18 cellular contexts compared by ENCODE assay signal in genomic region chr4:151665022-151665421, GRCh38.
"Had no signal": no experiment of that assay in that cellular context is flagged by ENCODE, and none has a peak within 500 bp of the region (broad histone marks: within the 10 kb centered on the region; RNA-seq: fewer than 3 reads in every experiment).

No MANE protein-coding gene starts in this region.

- H3K9me3 Mint-ChIP-seq: activated CD4-positive, alpha-beta memory T cell treated with anti-CD3 and anti-CD28 coated beads, Interleukin-2, amount 10 ng/mL, durations not matched to agents 7 days and 5 days; activated naive CD4-positive, alpha-beta T cell treated with anti-CD3 and anti-CD28 coated beads for 36 hours; activated T-cell treated with anti-CD3 and anti-CD28 coated beads, Interleukin-2, amount 50 U/mL, for 72 hours; central memory CD8-positive, alpha-beta T cell; natural killer cell; stimulated activated naive CD8-positive, alpha-beta T cell treated with anti-CD3 and anti-CD28 coated beads, Interleukin-15, Interleukin-2, amounts not matched to agents 100 ng/mL and 50 ng/mL, for 24 hours had no signal

- H3K4me3 Mint-ChIP-seq: activated CD4-positive, alpha-beta memory T cell treated with anti-CD3 and anti-CD28 coated beads, Interleukin-2, amount 10 ng/mL, durations not matched to agents 7 days and 5 days; activated naive CD4-positive, alpha-beta T cell treated with anti-CD3 and anti-CD28 coated beads for 36 hours; activated naive CD8-positive, alpha-beta T cell treated with anti-CD3 and anti-CD28 coated beads, Interleukin-2, amount 10 ng/mL, durations not matched to agents 7 days and 5 days; activated T-cell treated with anti-CD3 and anti-CD28 coated beads, Interleukin-2, amount 50 U/mL, for 72 hours; central memory CD8-positive, alpha-beta T cell; natural killer cell; stimulated activated naive CD8-positive, alpha-beta T cell treated with anti-CD3 and anti-CD28 coated beads, Interleukin-15, Interleukin-2, amounts not matched to agents 100 ng/mL and 50 ng/mL, for 24 hours had no signal

- H3K27ac Mint-ChIP-seq: activated CD4-positive, alpha-beta memory T cell treated with anti-CD3 and anti-CD28 coated beads, Interleukin-2, amount 10 ng/mL, durations not matched to agents 7 days and 5 days; activated naive CD4-positive, alpha-beta T cell treated with anti-CD3 and anti-CD28 coated beads for 36 hours; activated naive CD8-positive, alpha-beta T cell treated with anti-CD3 and anti-CD28 coated beads, Interleukin-2, amount 10 ng/mL, durations not matched to agents 7 days and 5 days; activated T-cell treated with anti-CD3 and anti-CD28 coated beads, Interleukin-2, amount 50 U/mL, for 72 hours; natural killer cell; stimulated activated naive CD8-positive, alpha-beta T cell treated with anti-CD3 and anti-CD28 coated beads, Interleukin-15, Interleukin-2, amounts not matched to agents 100 ng/mL and 50 ng/mL, for 24 hours had no signal

- ATAC-seq: activated T-cell treated with anti-CD3 and anti-CD28 coated beads, Interleukin-2, amount 50 U/mL, for 72 hours; gastroesophageal sphincter; left ventricle myocardium superior; natural killer cell had no signal

- H3K4me1 Mint-ChIP-seq: central memory CD8-positive, alpha-beta T cell; natural killer cell had no signal

- H3K36me3 Mint-ChIP-seq: natural killer cell had no signal

- DNase-seq: activated CD4-positive, alpha-beta memory T cell treated with anti-CD3 and anti-CD28 coated beads, Interleukin-2, amount 10 ng/mL, durations not matched to agents 7 days and 5 days; activated CD4-positive, alpha-beta T cell treated with anti-CD3 and anti-CD28 coated beads for 48 hours; activated effector memory CD4-positive, alpha-beta T cell treated with Interleukin-2 at 50 U/mL for 16 hours; activated naive CD4-positive, alpha-beta T cell treated with anti-CD3 and anti-CD28 coated beads for 36 hours; activated naive CD8-positive, alpha-beta T cell treated with anti-CD3 and anti-CD28 coated beads, Interleukin-2, amount 10 ng/mL, durations not matched to agents 7 days and 5 days; activated T-cell treated with anti-CD3 and anti-CD28 coated beads, Interleukin-2, amount 50 U/mL, for 72 hours; amniotic stem cell; colonic mucosa; left ventricle myocardium superior; mammary epithelial cell; midbrain; natural killer cell; stimulated activated CD4-positive, alpha-beta T cell treated with anti-CD3 and anti-CD28 coated beads, Interleukin-4, amount 100 ng/mL, for 24 hours; substantia nigra; tibial artery had no signal

- H3K27me3 Mint-ChIP-seq: activated CD4-positive, alpha-beta memory T cell treated with anti-CD3 and anti-CD28 coated beads, Interleukin-2, amount 10 ng/mL, durations not matched to agents 7 days and 5 days; activated naive CD8-positive, alpha-beta T cell treated with anti-CD3 and anti-CD28 coated beads, Interleukin-2, amount 10 ng/mL, durations not matched to agents 7 days and 5 days; central memory CD8-positive, alpha-beta T cell; stimulated activated naive CD8-positive, alpha-beta T cell treated with anti-CD3 and anti-CD28 coated beads, Interleukin-15, Interleukin-2, amounts not matched to agents 100 ng/mL and 50 ng/mL, for 24 hours had no signal
